Comparison of ENCODE assay signal across 8 cellular contexts in the genomic region with DNA sequence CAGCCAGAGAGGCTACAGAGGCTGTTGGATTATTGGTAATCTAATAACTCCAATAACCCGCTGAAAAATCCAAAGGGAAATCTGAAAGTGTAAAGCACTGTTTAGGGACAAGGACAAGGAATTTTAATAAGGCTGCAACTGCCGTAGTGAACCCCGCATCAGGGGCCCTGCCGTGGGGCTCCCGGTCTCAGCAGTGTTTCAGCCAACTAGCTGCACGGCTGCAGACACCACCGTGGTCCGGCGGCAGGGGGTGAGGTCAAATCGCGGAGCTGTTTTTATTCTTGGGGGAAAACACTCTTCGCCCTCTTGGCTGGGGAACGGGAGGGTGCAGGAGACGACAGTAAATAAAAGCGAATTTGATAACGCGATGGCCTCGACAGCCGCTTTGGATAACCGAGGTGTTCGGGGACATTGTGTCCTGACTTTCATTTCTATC. TPM values are rescaled to one million over a fixed set of nuclear protein-coding genes. Genes with fewer than 3 reads are reported as not detected.
DNase-seq lines count a peak whose midpoint lies in the region; ATAC-seq and TF ChIP-seq lines count a peak whose summit lies in the region.

No MANE protein-coding gene starts in this region.

- H3K4me2 ChIP-seq in BLaER1 treated with 17β-estradiol and CSF1 and Interleukin-3, amounts not matched to agents 10 nM and 100 nM = peak overlapping the region; percentile 89 to 99 (median 95)

- CTCF ChIA-PET in Panc1 (lab: Charles Lee) = interaction anchor here (0.5 to 3.8 kb wide), 7 partner anchors 233 to 1264 kb away, joined by 3 to 57 read pairs (median 4); no protein-coding TSS in a partner anchor

- H3K27ac ChIP-seq in BLaER1 treated with 17β-estradiol and CSF1 and Interleukin-3, amounts not matched to agents 10 nM and 100 nM = peak overlapping the region; percentile 97 to 100 (median 99)
- H3K27ac ChIP-seq in Panc1 (ENCODE audit: low read length) = peak overlapping the region; percentile 79
- H3K27ac ChIP-seq in caudate nucleus (ENCODE audit: low read depth, low read length) = peak overlapping the region; percentile 95
- peak overlapping the region; percentile 100 for H3K27ac ChIP-seq in subcutaneous abdominal adipose tissue (ENCODE audit: low read depth, low read length)

- peaks cover 40 to 67% (median 58%) of the 10 kb centered on the region in 10 experiments for H3K4me1 ChIP-seq in BLaER1 treated with 17β-estradiol and CSF1 and Interleukin-3, amounts not matched to agents 10 nM and 100 nM
- H3K4me1 ChIP-seq in Panc1 (ENCODE audit: control insufficient read depth, insufficient read depth, low read length) (peaks cover 45% of the 10 kb centered on the region), subcutaneous abdominal adipose tissue (ENCODE audit: control insufficient read depth in 5 of 5, insufficient read depth in 5 of 5, low read length in 5 of 5) (peaks cover 15 to 73% (median 54%) of the 10 kb centered on the region in 5 donors)

- peaks cover 0 to 68% (median 24%) of the 10 kb centered on the region in 11 experiments; a peak in 15 of 22 replicates for H4K20me1 ChIP-seq in BLaER1 treated with 17β-estradiol and CSF1 and Interleukin-3, amounts not matched to agents 10 nM and 100 nM

- peak overlapping the region; percentile 96 to 100 (median 99) for H3K9ac ChIP-seq in BLaER1 treated with 17β-estradiol and CSF1 and Interleukin-3, amounts not matched to agents 10 nM and 100 nM
- H3K9ac ChIP-seq in subcutaneous abdominal adipose tissue (ENCODE audit: low read length in 5 of 5) = peak overlapping the region; percentile 64 to 100 (median 88)

- in situ Hi-C loops in Panc1 (cut with HindIII; ENCODE audit: low pct_unique_long_range_greater_than_20kb, low sequenced_read_pairs) = loop anchor here (25.0 kb wide), 1 partner anchor 548 kb away; no protein-coding TSS in a partner anchor

- POLR2A ChIA-PET in Panc1 (lab: Charles Lee) = interaction anchor here (0.5 kb wide), 1 partner anchor 1731 kb away, joined by 4 read pairs; no protein-coding TSS in a partner anchor

- peak overlapping the region; percentile 76 to 96 (median 88) for H3K4me3 ChIP-seq in BLaER1 treated with 17β-estradiol and CSF1 and Interleukin-3, amounts not matched to agents 10 nM and 100 nM
- peak overlapping the region; percentile 59 to 94 for H3K4me3 ChIP-seq in Panc1 (ENCODE audit: low read depth in 2 of 2, low read length in 2 of 2)
- peak overlapping the region; percentile 41 to 98 (median 74) for H3K4me3 ChIP-seq in subcutaneous abdominal adipose tissue (ENCODE audit: low read depth in 1 of 5, low read length in 5 of 5)

- peaks cover 4 to 18% (median 7%) of the 10 kb centered on the region in 11 experiments; a peak in 19 of 22 replicates for H3K36me3 ChIP-seq in BLaER1 treated with 17β-estradiol and CSF1 and Interleukin-3, amounts not matched to agents 10 nM and 100 nM
- H3K36me3 ChIP-seq in Panc1 (ENCODE audit: control insufficient read depth, insufficient read depth, low read length) (no peaks in the 10 kb centered on the region), subcutaneous abdominal adipose tissue (ENCODE audit: control insufficient read depth in 5 of 5, insufficient read depth in 5 of 5, low read length in 5 of 5) (peaks cover 0 to 7% (median 5%) of the 10 kb centered on the region in 5 donors)

- intact Hi-C loops in Panc1 (cut with micrococcal nuclease; ENCODE audit: unreplicated experiment) = loop anchor here (2.0 kb wide), 1 partner anchor 1410 kb away; no protein-coding TSS in a partner anchor

- no peaks in the 10 kb centered on the region for H3K27me3 ChIP-seq in BLaER1 treated with 17β-estradiol and CSF1 and Interleukin-3, amounts not matched to agents 10 nM and 100 nM
- H3K27me3 ChIP-seq in Panc1 (ENCODE audit: control insufficient read depth, insufficient read depth, low read length) (no peaks in the 10 kb centered on the region), subcutaneous abdominal adipose tissue (ENCODE audit: control insufficient read depth in 5 of 5, insufficient read depth in 4 of 5, low read length in 5 of 5) (no peaks in the 10 kb centered on the region)

- BruUV-seq in Panc1 (replicated peaks; lab: Mats Ljungman, UMichigan) = no TSS peak

- no peak for TF ChIP-seq CTCF in Panc1 (IDR thresholded peaks at IDR 0.05)

- ATAC-seq in Panc1 (peak; percentile 9), HG03432 (IDR thresholded peaks at IDR 0.05; ENCODE audit: unreplicated experiment) (no peak)

- DNase-seq in Panc1 (ENCODE audit: low read depth, low spot score) (no peak), caudate nucleus (lab: John Stamatoyannopoulos, UW) (peak in 15 of 61 donors; percentile 43 to 86 (median 68)), medulla oblongata (ENCODE audit: extremely low spot score) (peak; percentile 68), midbrain (lab: John Stamatoyannopoulos, UW) (no peak), SIG-M5 treated with dmso at 0.1 percent for 504 hours (lab: John Stamatoyannopoulos, UW; ENCODE audit: unreplicated experiment) (no peak)

- H3K9me3 ChIP-seq in BLaER1 treated with 17β-estradiol and CSF1 and Interleukin-3, amounts not matched to agents 10 nM and 100 nM (replicated peaks in 1 of 11) = no peaks in the 10 kb centered on the region
- no peaks in the 10 kb centered on the region for H3K9me3 ChIP-seq in Panc1 (ENCODE audit: control insufficient read depth, insufficient read depth, low read depth, low read length)
- no peaks in the 10 kb centered on the region for H3K9me3 ChIP-seq in subcutaneous abdominal adipose tissue (ENCODE audit: control insufficient read depth in 5 of 5, low read length in 5 of 5)

RNA-seq across cellular contexts. Expression of gene BCL6, which starts 6.1 kb away (rescaled TPM):
- total RNA-seq in Panc1 (2021; ENCODE audit: unreplicated experiment) = 21.5 TPM
- 25.3 TPM for polyA plus RNA-seq in Panc1 (2012; ENCODE audit: insufficient read length)

RNA-seq across cellular contexts. Expression of gene RTP2, which starts 36.8 kb away (rescaled TPM):
- total RNA-seq in Panc1 (2021; ENCODE audit: unreplicated experiment) = not detected
- polyA plus RNA-seq in Panc1 (2012; ENCODE audit: insufficient read length) = not detected
